ENCODE assay signal across 8 cellular contexts in genomic region chr17:81119223-81120148, GRCh38. TPM values are rescaled to one million over a fixed set of nuclear protein-coding genes. Genes with fewer than 3 reads are reported as not detected.
DNase-seq lines count a peak whose midpoint lies in the region; ATAC-seq and TF ChIP-seq lines count a peak whose summit lies in the region.

No MANE protein-coding gene starts in this region.

- H3K4me3 ChIP-seq in left lung: peak overlapping the region; percentile 11 to 46

- no peak overlapping the region for H3K27ac Mint-ChIP-seq in activated CD4-positive, alpha-beta memory T cell treated with anti-CD3 and anti-CD28 coated beads, Interleukin-2, amount 10 ng/mL, durations not matched to agents 7 days and 5 days

- CTCF ChIA-PET in activated CD4-positive, alpha-beta memory T cell treated with anti-CD3 and anti-CD28 coated beads, Interleukin-2, amount 10 ng/mL, durations not matched to agents 7 days and 5 days (lab: Charles Lee): no interaction called here

- H3K27ac ChIP-seq in left lung: peak overlapping the region in 1 of 2 donors; percentile 28

- DNase-seq in NCI-H748 (lab: John Stamatoyannopoulos, UW; ENCODE audit: unreplicated experiment) (peak; percentile 54), NCI-H748 treated with DMSO at 0.1 percent for 48 hours (lab: John Stamatoyannopoulos, UW) (no peak), NCI-H2196 treated with DMSO at 0.1 percent for 48 hours (lab: John Stamatoyannopoulos, UW; ENCODE audit: unreplicated experiment) (peak; percentile 23), dermis microvascular lymphatic vessel endothelial cell (ENCODE audit: low read depth in 2 of 2) (peak; percentile 91 to 96), left lung (peak; percentile 77 to 92), DMS114 treated with DMSO at 0.1 percent for 48 hours (lab: John Stamatoyannopoulos, UW; ENCODE audit: unreplicated experiment) (no peak)
- peak; percentile 89 for DNase-seq in activated CD4-positive, alpha-beta memory T cell treated with anti-CD3 and anti-CD28 coated beads, Interleukin-2, amount 10 ng/mL, durations not matched to agents 7 days and 5 days
- peak; percentile 73 to 84 for DNase-seq in stimulated activated CD4-positive, alpha-beta T cell treated with anti-CD3 and anti-CD28 coated beads, Interleukin-4, amount 100 ng/mL, for 4 hours

- H3K9me3 ChIP-seq in left lung: no peaks in the 10 kb centered on the region

- POLR2A ChIA-PET in activated CD4-positive, alpha-beta memory T cell treated with anti-CD3 and anti-CD28 coated beads, Interleukin-2, amount 10 ng/mL, durations not matched to agents 7 days and 5 days (lab: Charles Lee): no interaction called here

- no peaks in the 10 kb centered on the region for H3K27me3 Mint-ChIP-seq in activated CD4-positive, alpha-beta memory T cell treated with anti-CD3 and anti-CD28 coated beads, Interleukin-2, amount 10 ng/mL, durations not matched to agents 7 days and 5 days

- H3K4me3 Mint-ChIP-seq in activated CD4-positive, alpha-beta memory T cell treated with anti-CD3 and anti-CD28 coated beads, Interleukin-2, amount 10 ng/mL, durations not matched to agents 7 days and 5 days: no peak overlapping the region

- peaks cover 0 to 17% of the 10 kb centered on the region in 2 donors for H3K4me1 ChIP-seq in left lung

- H3K4me1 Mint-ChIP-seq in activated CD4-positive, alpha-beta memory T cell treated with anti-CD3 and anti-CD28 coated beads, Interleukin-2, amount 10 ng/mL, durations not matched to agents 7 days and 5 days: peaks cover 4% of the 10 kb centered on the region

- H3K9me3 Mint-ChIP-seq in activated CD4-positive, alpha-beta memory T cell treated with anti-CD3 and anti-CD28 coated beads, Interleukin-2, amount 10 ng/mL, durations not matched to agents 7 days and 5 days: no peaks in the 10 kb centered on the region

- ATAC-seq in left lung: peak; percentile 61

- H3K27me3 ChIP-seq in left lung: peaks cover 0 to 8% of the 10 kb centered on the region in 2 donors

- intact Hi-C loops in left lung (cut with DNase I): no loop called here

- no peak for TF ChIP-seq CTCF in left lung (IDR thresholded peaks at IDR 0.05)

- H3K36me3 ChIP-seq in left lung: peaks cover 0 to 90% of the 10 kb centered on the region in 2 donors

- H3K36me3 Mint-ChIP-seq in activated CD4-positive, alpha-beta memory T cell treated with anti-CD3 and anti-CD28 coated beads, Interleukin-2, amount 10 ng/mL, durations not matched to agents 7 days and 5 days (ENCODE audit: low read depth): no peaks in the 10 kb centered on the region

RNA-seq across cellular contexts. Expression of gene PVALEF, which starts 45.8 kb away (rescaled TPM):
- total RNA-seq in activated CD4-positive, alpha-beta memory T cell treated with anti-CD3 and anti-CD28 coated beads, Interleukin-2, amount 10 ng/mL, durations not matched to agents 7 days and 5 days: not detected
- total RNA-seq in dermis microvascular lymphatic vessel endothelial cell (not detected in 2 replicates), left lung (not detected)

RNA-seq across cellular contexts. Expression of gene AATK, which starts 46.5 kb away (rescaled TPM):
- total RNA-seq in activated CD4-positive, alpha-beta memory T cell treated with anti-CD3 and anti-CD28 coated beads, Interleukin-2, amount 10 ng/mL, durations not matched to agents 7 days and 5 days: 1 to 10 TPM; 1.1 to 1.8 TPM
- 1.5 and 2.9 TPM in 2 replicates for total RNA-seq in dermis microvascular lymphatic vessel endothelial cell
- total RNA-seq in left lung: 10 to 100 TPM; 26.7 to 48.5 TPM

Comparison
In these comparisons a context has a peak if more than half of its experiments do, and no peak if none do; other contexts are left out.
1. DNase-seq: peak in NCI-H748 (single experiment), NCI-H2196 treated with DMSO at 0.1 percent for 48 hours (single experiment), activated CD4-positive, alpha-beta memory T cell treated with anti-CD3 and anti-CD28 coated beads, Interleukin-2, amount 10 ng/mL, durations not matched to agents 7 days and 5 days (single experiment), dermis microvascular lymphatic vessel endothelial cell (2 of 2), left lung (2 of 2) and stimulated activated CD4-positive, alpha-beta T cell treated with anti-CD3 and anti-CD28 coated beads, Interleukin-4, amount 100 ng/mL, for 4 hours (2 of 2); none in NCI-H748 treated with DMSO at 0.1 percent for 48 hours (single experiment) and DMS114 treated with DMSO at 0.1 percent for 48 hours (single experiment).